ENCODE assay signal across 10 cellular contexts in genomic region chr1:38558476-38559179, GRCh38.
DNase-seq lines count a peak whose midpoint lies in the region; ATAC-seq and TF ChIP-seq lines count a peak whose summit lies in the region.
"Had no signal": no experiment of that assay in that cellular context is flagged by ENCODE, and none has a peak within 500 bp of the region (broad histone marks: within the 10 kb centered on the region; RNA-seq: fewer than 3 reads in every experiment).

No MANE protein-coding gene starts in this region.

- H3K56ac ChIP-seq in H9 (ENCODE audit: insufficient read length, low read depth, low read length): no peak overlapping the region

- H4K91ac ChIP-seq in H9 (ENCODE audit: insufficient read length, low read depth, low read length): no peak overlapping the region

- no peak overlapping the region for H2BK5ac ChIP-seq in H9 (ENCODE audit: insufficient read length, low read length)

- peaks cover 7% of the 10 kb centered on the region for H3K27me3 Mint-ChIP-seq in H9 (ENCODE audit: low read depth)
- H3K27me3 Mint-ChIP-seq in activated T-helper 2 cell treated with anti-CD3 and anti-CD28 coated beads, Interferon-gamma antibody, Interleukin-2, Interleukin-4, amounts not matched to agents 10 μg/mL and 5 μg/mL and 100 μg/mL, durations not matched to agents 14 hours and 24 hours and 36 hours (ENCODE audit: low read depth): peaks cover 1% of the 10 kb centered on the region
- peaks cover 10 to 24% (median 16%) of the 10 kb centered on the region in 5 donors for H3K27me3 Mint-ChIP-seq in naive thymus-derived CD8-positive, alpha-beta T cell
- peaks cover 17% of the 10 kb centered on the region for H3K27me3 Mint-ChIP-seq in chondrocyte (ENCODE audit: low read depth)

- H3K9ac ChIP-seq in DND-41 (ENCODE audit: low read depth, low read length) (no peak overlapping the region), H9 (ENCODE audit: extremely low read depth, insufficient read length, low read length) (no peak overlapping the region)

- no peak overlapping the region for H3K4me3 ChIP-seq in DND-41 (ENCODE audit: low read depth in 1 of 2, low read length in 2 of 2)

- peaks cover 2% of the 10 kb centered on the region for H3K23me2 ChIP-seq in H9 (ENCODE audit: insufficient read length, low read depth, low read length, poor library complexity, severe bottlenecking)

- peak overlapping the region in 1 of 2 experiments; percentile 66; a peak in 3 of 5 replicates for H3K4me3 Mint-ChIP-seq in H9
- H3K4me3 Mint-ChIP-seq in activated T-helper 2 cell treated with anti-CD3 and anti-CD28 coated beads, Interferon-gamma antibody, Interleukin-2, Interleukin-4, amounts not matched to agents 10 μg/mL and 5 μg/mL and 100 μg/mL, durations not matched to agents 14 hours and 24 hours and 36 hours (ENCODE audit: low read depth): no peak overlapping the region
- H3K4me3 Mint-ChIP-seq in naive thymus-derived CD8-positive, alpha-beta T cell: peak overlapping the region in 7 of 10 donors; percentile 75 to 82 (median 80)
- H3K4me3 Mint-ChIP-seq in chondrocyte (ENCODE audit: unreplicated experiment): no peak overlapping the region

- H3K27ac Mint-ChIP-seq in H9 (peak overlapping the region in 2 of 3 experiments; percentile 26 to 71; a peak in 2 of 7 replicates), chondrocyte (ENCODE audit: unreplicated experiment) (no peak overlapping the region)
- peak overlapping the region; percentile 88 for H3K27ac Mint-ChIP-seq in activated T-helper 2 cell treated with anti-CD3 and anti-CD28 coated beads, Interferon-gamma antibody, Interleukin-2, Interleukin-4, amounts not matched to agents 10 μg/mL and 5 μg/mL and 100 μg/mL, durations not matched to agents 14 hours and 24 hours and 36 hours
- peak overlapping the region in 9 of 10 donors; percentile 86 to 97 (median 92) for H3K27ac Mint-ChIP-seq in naive thymus-derived CD8-positive, alpha-beta T cell

- no CpG with 5 or more reads among the region's 15 CpGs for WGBS in H9 (ENCODE audit: extremely low coverage, insufficient read length, low lambda C conversion rate)

- no peak for TF ChIP-seq CTCF in DND-41 (IDR thresholded peaks at IDR 0.05; ENCODE audit: borderline replicate concordance, extremely low read depth, low read length, poor library complexity, severe bottlenecking)
- TF ChIP-seq CTCF in H9 (conservative IDR thresholded peaks at IDR 0.05): peak; percentile 26; the same call in 2 of the 3 replicates
- no peak for TF ChIP-seq CTCF in chondrocyte (IDR thresholded peaks at IDR 0.05)

- no peaks in the 10 kb centered on the region for H3K79me2 ChIP-seq in DND-41 (ENCODE audit: insufficient read depth, low read length)
- no peaks in the 10 kb centered on the region for H3K79me2 ChIP-seq in H9 (ENCODE audit: insufficient read depth, low read length)

- no peak overlapping the region for H2BK15ac ChIP-seq in H9 (ENCODE audit: low read depth, low read length)

- H3K18ac ChIP-seq in H9 (ENCODE audit: insufficient read length, low read depth, low read length): no peak overlapping the region

- ATAC-seq in DND-41 (ENCODE audit: insufficient read depth, low read depth) (no peak), HG02973 (IDR thresholded peaks at IDR 0.05; ENCODE audit: unreplicated experiment) (no peak)
- no peak for ATAC-seq in naive thymus-derived CD8-positive, alpha-beta T cell

- H3K36me3 Mint-ChIP-seq in H9 (ENCODE audit: insufficient read depth in 1 of 3, low read depth in 3 of 3): no peaks in the 10 kb centered on the region
- H3K36me3 Mint-ChIP-seq in activated T-helper 2 cell treated with anti-CD3 and anti-CD28 coated beads, Interferon-gamma antibody, Interleukin-2, Interleukin-4, amounts not matched to agents 10 μg/mL and 5 μg/mL and 100 μg/mL, durations not matched to agents 14 hours and 24 hours and 36 hours (ENCODE audit: low read depth): no peaks in the 10 kb centered on the region
- H3K36me3 Mint-ChIP-seq in naive thymus-derived CD8-positive, alpha-beta T cell: no peaks in the 10 kb centered on the region
- H3K36me3 Mint-ChIP-seq in chondrocyte (ENCODE audit: low read depth): peaks cover 2% of the 10 kb centered on the region

- H2BK20ac ChIP-seq in H9 (ENCODE audit: low read depth, low read length, poor library complexity, severe bottlenecking): no peak overlapping the region

- H3K23ac ChIP-seq in H9 (ENCODE audit: insufficient read length, low read depth, low read length): no peak overlapping the region

- no peaks in the 10 kb centered on the region for H3K9me3 ChIP-seq in DND-41 (ENCODE audit: insufficient read depth, low read length, severe bottlenecking)
- H3K9me3 ChIP-seq in H9 (ENCODE audit: control insufficient read depth, low read depth, low read length): no peaks in the 10 kb centered on the region

- no peak overlapping the region for H4K8ac ChIP-seq in H9 (replicated peaks; ENCODE audit: insufficient read length, low read depth, low read length)

- H3K9me3 Mint-ChIP-seq in H9 (no peaks in the 10 kb centered on the region), chondrocyte (ENCODE audit: low read depth) (no peaks in the 10 kb centered on the region)
- H3K9me3 Mint-ChIP-seq in activated T-helper 2 cell treated with anti-CD3 and anti-CD28 coated beads, Interferon-gamma antibody, Interleukin-2, Interleukin-4, amounts not matched to agents 10 μg/mL and 5 μg/mL and 100 μg/mL, durations not matched to agents 14 hours and 24 hours and 36 hours: no peaks in the 10 kb centered on the region
- H3K9me3 Mint-ChIP-seq in naive thymus-derived CD8-positive, alpha-beta T cell: no peaks in the 10 kb centered on the region

- H2AFZ ChIP-seq in DND-41 (ENCODE audit: low read depth, low read length) (no peak overlapping the region), H9 (ENCODE audit: low read length) (no peak overlapping the region)

- no peak overlapping the region for H2AK5ac ChIP-seq in H9 (ENCODE audit: insufficient read length, low read length)

- H3K4me2 ChIP-seq in DND-41 (ENCODE audit: insufficient read depth, low read length): peak overlapping the region; percentile 63; the same call in 1 of the 2 replicates
- peak overlapping the region; percentile 11 for H3K4me2 ChIP-seq in H9 (ENCODE audit: insufficient read depth, insufficient read length, low read length)

- DNase-seq in DND-41 (no peak), H9 (peak; percentile 77), NCI-H69 (lab: John Stamatoyannopoulos, UW) (no peak), H4 (ENCODE audit: low spot score) (no peak), chondrocyte (ENCODE audit: low spot score) (no peak)
- DNase-seq in activated T-helper 2 cell treated with anti-CD3 and anti-CD28 coated beads, Interferon-gamma antibody, Interleukin-2, Interleukin-4, amounts not matched to agents 10 μg/mL and 5 μg/mL and 100 μg/mL, durations not matched to agents 14 hours and 24 hours and 36 hours (ENCODE audit: low spot score): no peak
- peak in 2 of 10 donors; percentile 1 to 6 for DNase-seq in naive thymus-derived CD8-positive, alpha-beta T cell
- DNase-seq: EL, NCI-H446 treated with DMSO at 0.1 percent for 48 hours had no signal

- H3K79me1 ChIP-seq in H9 (ENCODE audit: insufficient read depth, low read depth, low read length, poor library complexity, severe bottlenecking): no peaks in the 10 kb centered on the region

- POLR2A ChIA-PET in naive thymus-derived CD8-positive, alpha-beta T cell (lab: Charles Lee): interaction anchor here (0.5 to 1.5 kb wide), 3 partner anchors 13 to 148 kb away, joined by 3 to 5 read pairs (median 3); no protein-coding TSS in a partner anchor

- no peak overlapping the region for H3T11ph ChIP-seq in H9 (ENCODE audit: low read length)

- no peak overlapping the region for H3K14ac ChIP-seq in H9 (ENCODE audit: insufficient read depth, low read length)

- no peaks in the 10 kb centered on the region for H3K36me3 ChIP-seq in DND-41 (ENCODE audit: insufficient read depth, low read length)

- no peak overlapping the region for H4K5ac ChIP-seq in H9 (ENCODE audit: insufficient read length, low read depth, low read length)

- H2BK12ac ChIP-seq in H9 (ENCODE audit: insufficient read length, low read depth, low read length): no peak overlapping the region

- H3K27me3 ChIP-seq in DND-41 (ENCODE audit: insufficient read depth, low read length, poor library complexity) (peaks cover 53% of the 10 kb centered on the region), H9 (ENCODE audit: insufficient read depth, low read length) (no peaks in the 10 kb centered on the region)

- intact Hi-C loops in activated T-helper 2 cell treated with anti-CD3 and anti-CD28 coated beads, Interferon-gamma antibody, Interleukin-2, Interleukin-4, amounts not matched to agents 10 μg/mL and 5 μg/mL and 100 μg/mL, durations not matched to agents 14 hours and 24 hours and 36 hours (cut with micrococcal nuclease): loop anchor here (1.0 kb wide), 1 partner anchor 24 kb away; no protein-coding TSS in a partner anchor

- H2BK120ac ChIP-seq in H9 (ENCODE audit: low read depth, low read length, poor library complexity, severe bottlenecking): no peak overlapping the region

- H3K4me1 Mint-ChIP-seq in H9 (peaks cover 32 to 47% of the 10 kb centered on the region in 2 experiments), chondrocyte (ENCODE audit: low read depth) (no peaks in the 10 kb centered on the region)
- peaks cover 74% of the 10 kb centered on the region for H3K4me1 Mint-ChIP-seq in activated T-helper 2 cell treated with anti-CD3 and anti-CD28 coated beads, Interferon-gamma antibody, Interleukin-2, Interleukin-4, amounts not matched to agents 10 μg/mL and 5 μg/mL and 100 μg/mL, durations not matched to agents 14 hours and 24 hours and 36 hours (ENCODE audit: low read depth)
- H3K4me1 Mint-ChIP-seq in naive thymus-derived CD8-positive, alpha-beta T cell: peaks cover 38 to 75% (median 61%) of the 10 kb centered on the region in 4 donors

- H3K4me1 ChIP-seq in DND-41 (ENCODE audit: insufficient read depth, low read length) (peaks cover 24% of the 10 kb centered on the region), H9 (ENCODE audit: insufficient read depth, low read length) (peaks cover 4% of the 10 kb centered on the region; the same call in 1 of the 2 replicates)

- H3K27ac ChIP-seq in DND-41 (ENCODE audit: low read length) (no peak overlapping the region), H9 (ENCODE audit: insufficient read length, low read depth, low read length) (no peak overlapping the region)

- H4K20me1 ChIP-seq in DND-41 (ENCODE audit: insufficient read depth, low read length) (peaks cover 61% of the 10 kb centered on the region), H9 (ENCODE audit: control insufficient read depth, insufficient read depth, insufficient read length) (no peaks in the 10 kb centered on the region)

- H3K4ac ChIP-seq in H9 (ENCODE audit: low read depth, low read length): no peak overlapping the region

Comparison
In these comparisons a context has a peak if more than half of its experiments do, and no peak if none do; other contexts are left out.
1. H3K4me3 Mint-ChIP-seq: peak in naive thymus-derived CD8-positive, alpha-beta T cell (7 of 10); none in activated T-helper 2 cell treated with anti-CD3 and anti-CD28 coated beads, Interferon-gamma antibody, Interleukin-2, Interleukin-4, amounts not matched to agents 10 μg/mL and 5 μg/mL and 100 μg/mL, durations not matched to agents 14 hours and 24 hours and 36 hours (single experiment) and chondrocyte (single experiment).